In the genomic region with DNA sequence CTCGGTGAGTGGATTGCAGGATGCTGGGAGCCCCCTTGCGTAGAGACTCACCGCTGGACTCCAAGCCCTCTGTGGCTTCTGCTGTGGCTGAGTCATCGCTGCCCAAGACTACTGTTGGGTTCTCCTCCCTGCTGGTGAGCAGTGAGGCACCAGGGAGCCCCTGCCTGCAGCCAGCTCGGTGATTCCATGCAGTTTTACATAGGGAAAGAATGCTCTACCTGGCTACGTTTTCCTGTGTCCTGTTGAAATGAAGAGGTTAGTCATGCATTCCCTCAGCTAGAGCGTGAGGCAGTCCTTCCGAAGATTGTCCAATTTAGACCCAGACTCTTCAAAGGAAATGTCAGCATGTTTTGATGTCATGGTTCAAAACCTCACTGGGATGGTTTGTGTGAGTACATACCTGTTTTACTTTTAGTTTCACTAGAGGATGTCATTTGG, we compare ENCODE assay signal across 9 cellular contexts. TPM values are rescaled to one million over a fixed set of nuclear protein-coding genes. Genes with fewer than 3 reads are reported as not detected.
A peak's percentile ranks its signal among the peaks of the same experiment; 100 is the strongest.
DNase-seq lines count a peak whose midpoint lies in the region; ATAC-seq and FAIRE-seq lines count a peak whose summit lies in the region.
"Had no signal": no experiment of that assay in that cellular context is flagged by ENCODE, and none has a peak within 500 bp of the region (broad histone marks: within the 10 kb centered on the region; RNA-seq: fewer than 3 reads in every experiment).

No MANE protein-coding gene starts in this region.

- no peak for ATAC-seq in HG03469 (IDR thresholded peaks at IDR 0.05; ENCODE audit: unreplicated experiment)

- H3K4me1 Mint-ChIP-seq in activated T-helper 1 cell treated with anti-CD3 and anti-CD28 coated beads, Interleukin-12 subunit alpha, Interleukin-12 subunit beta, Interleukin-2, Interleukin-4 antibody, amounts not matched to agents 30 ng/mL and 10 ng/mL and 1 ng/mL, durations not matched to agents 14 hours and 24 hours and 36 hours (ENCODE audit: low read depth): peaks cover 62% of the 10 kb centered on the region

- H3K36me3 Mint-ChIP-seq in activated T-helper 1 cell treated with anti-CD3 and anti-CD28 coated beads, Interleukin-12 subunit alpha, Interleukin-12 subunit beta, Interleukin-2, Interleukin-4 antibody, amounts not matched to agents 30 ng/mL and 10 ng/mL and 1 ng/mL, durations not matched to agents 14 hours and 24 hours and 36 hours (ENCODE audit: low read depth): peaks cover 22% of the 10 kb centered on the region

- H3K4me3 ChIP-seq in small intestine (ENCODE audit: low read depth in 1 of 2, low read length in 2 of 2): no peak overlapping the region
- H3K4me3 ChIP-seq: SK-N-MC had no signal

- H3K27me3 ChIP-seq in small intestine (ENCODE audit: control insufficient read depth in 2 of 2, insufficient read depth in 2 of 2, low read length in 2 of 2): no peaks in the 10 kb centered on the region

- peak overlapping the region; percentile 71 for H3K4me3 Mint-ChIP-seq in activated T-helper 1 cell treated with anti-CD3 and anti-CD28 coated beads, Interleukin-12 subunit alpha, Interleukin-12 subunit beta, Interleukin-2, Interleukin-4 antibody, amounts not matched to agents 30 ng/mL and 10 ng/mL and 1 ng/mL, durations not matched to agents 14 hours and 24 hours and 36 hours

- 67 to 83% (median 71%) methylated on average over 8 of the region's 8 CpGs for WGBS in small intestine, 3 donors

- peak overlapping the region; percentile 95 for H3K27ac Mint-ChIP-seq in activated T-helper 1 cell treated with anti-CD3 and anti-CD28 coated beads, Interleukin-12 subunit alpha, Interleukin-12 subunit beta, Interleukin-2, Interleukin-4 antibody, amounts not matched to agents 30 ng/mL and 10 ng/mL and 1 ng/mL, durations not matched to agents 14 hours and 24 hours and 36 hours

- no peaks in the 10 kb centered on the region for H3K9me3 Mint-ChIP-seq in activated T-helper 1 cell treated with anti-CD3 and anti-CD28 coated beads, Interleukin-12 subunit alpha, Interleukin-12 subunit beta, Interleukin-2, Interleukin-4 antibody, amounts not matched to agents 30 ng/mL and 10 ng/mL and 1 ng/mL, durations not matched to agents 14 hours and 24 hours and 36 hours

- no peaks in the 10 kb centered on the region for H3K27me3 Mint-ChIP-seq in activated T-helper 1 cell treated with anti-CD3 and anti-CD28 coated beads, Interleukin-12 subunit alpha, Interleukin-12 subunit beta, Interleukin-2, Interleukin-4 antibody, amounts not matched to agents 30 ng/mL and 10 ng/mL and 1 ng/mL, durations not matched to agents 14 hours and 24 hours and 36 hours (ENCODE audit: insufficient read depth)

- FAIRE-seq in GM19239 (lab: Jason Lieb, UNC) (peak; percentile 88), small intestine (lab: Jason Lieb, UNC) (no peak)

- no peaks in the 10 kb centered on the region for H3K9me3 ChIP-seq in small intestine (ENCODE audit: control insufficient read depth, low read depth)

- DNase-seq in GM19239 (ENCODE audit: insufficient read length, low spot score) (no peak), KBM-7 (peak; percentile 32), small intestine (peak; percentile 32), SHP77 treated with DMSO at 0.1 percent for 48 hours (lab: John Stamatoyannopoulos, UW) (no peak), ureter (ENCODE audit: low spot score) (no peak), KG1 (lab: John Stamatoyannopoulos, UW) (no peak)
- peak; percentile 47 for DNase-seq in activated T-helper 1 cell treated with anti-CD3 and anti-CD28 coated beads, Interleukin-12 subunit alpha, Interleukin-12 subunit beta, Interleukin-2, Interleukin-4 antibody, amounts not matched to agents 30 ng/mL and 10 ng/mL and 1 ng/mL, durations not matched to agents 14 hours and 24 hours and 36 hours (ENCODE audit: low spot score)

- peak overlapping the region; percentile 68 to 87 for H3K27ac ChIP-seq in small intestine (ENCODE audit: low read depth in 1 of 2, low read length in 1 of 2)
- H3K27ac ChIP-seq: SK-N-MC had no signal

- no peaks in the 10 kb centered on the region for H3K36me3 ChIP-seq in small intestine (ENCODE audit: control insufficient read depth in 2 of 2, insufficient read depth in 2 of 2, low read length in 2 of 2)

- intact Hi-C loops in activated T-helper 1 cell treated with anti-CD3 and anti-CD28 coated beads, Interleukin-12 subunit alpha, Interleukin-12 subunit beta, Interleukin-2, Interleukin-4 antibody, amounts not matched to agents 30 ng/mL and 10 ng/mL and 1 ng/mL, durations not matched to agents 14 hours and 24 hours and 36 hours (cut with micrococcal nuclease): loop anchor here (1.0 to 2.0 kb wide), 4 partner anchors 10 to 78 kb away; no protein-coding TSS in a partner anchor

- in situ Hi-C loops in KBM-7 (cut with MboI; ENCODE audit: low pct_unique_long_range_greater_than_20kb, low sequenced_read_pairs): no loop called here

- peaks cover 1 to 5% of the 10 kb centered on the region in 2 donors for H3K4me1 ChIP-seq in small intestine (ENCODE audit: control insufficient read depth in 2 of 2, insufficient read depth in 1 of 2, low read depth in 1 of 2, low read length in 1 of 2)

RNA-seq across cellular contexts. Expression of a gene that starts 28.2 kb away (rescaled TPM):
- 69.2 and 73.1 TPM in 2 replicates for total RNA-seq in activated T-helper 1 cell treated with anti-CD3 and anti-CD28 coated beads, Interleukin-12 subunit alpha, Interleukin-12 subunit beta, Interleukin-2, Interleukin-4 antibody, amounts not matched to agents 30 ng/mL and 10 ng/mL and 1 ng/mL, durations not matched to agents 14 hours and 24 hours and 36 hours
- polyA plus RNA-seq in small intestine: 1 to 10 TPM; 4.0 to 9.9 (median 7.0) TPM
- 29.9 TPM for total RNA-seq in ureter

Comparison
In these comparisons a context has a peak if more than half of its experiments do, and no peak if none do; other contexts are left out.
1. DNase-seq: peak in KBM-7 (single experiment), activated T-helper 1 cell treated with anti-CD3 and anti-CD28 coated beads, Interleukin-12 subunit alpha, Interleukin-12 subunit beta, Interleukin-2, Interleukin-4 antibody, amounts not matched to agents 30 ng/mL and 10 ng/mL and 1 ng/mL, durations not matched to agents 14 hours and 24 hours and 36 hours (single experiment) and small intestine (single experiment); none in GM19239 (single experiment), SHP77 treated with DMSO at 0.1 percent for 48 hours (single experiment), ureter (single experiment) and KG1 (single experiment).